10 cellular contexts compared by ENCODE assay signal in the genomic region with DNA sequence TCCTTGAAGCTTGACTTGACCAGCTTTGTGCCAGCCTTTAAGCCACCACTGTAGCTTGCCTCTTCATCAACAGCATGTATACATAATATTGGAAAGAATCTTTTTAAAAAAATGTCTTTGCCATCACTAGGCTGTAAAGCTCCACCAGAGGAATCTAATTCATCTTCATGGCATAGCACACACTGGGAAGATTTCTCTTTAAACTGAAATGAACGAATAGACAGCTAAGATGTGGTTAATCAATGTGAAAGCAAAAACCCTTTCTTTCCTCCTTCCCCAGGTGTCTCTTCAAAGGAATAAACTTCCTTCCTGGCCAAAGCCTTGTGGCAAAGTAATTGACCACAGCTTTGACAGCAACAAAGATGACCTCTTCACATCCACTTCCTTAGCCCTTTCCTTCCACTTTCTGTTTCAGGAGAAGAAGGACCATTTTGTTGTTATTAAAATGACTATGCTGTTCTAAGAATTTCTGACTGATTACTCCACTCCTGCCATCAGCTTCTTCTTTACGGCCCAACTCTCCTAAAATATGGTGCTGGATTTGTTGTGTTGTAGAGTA.
A peak's percentile ranks its signal among the peaks of the same experiment; 100 is the strongest.
DNase-seq lines count a peak whose midpoint lies in the region; ATAC-seq and TF ChIP-seq lines count a peak whose summit lies in the region.
"Had no signal": no experiment of that assay in that cellular context is flagged by ENCODE, and none has a peak within 500 bp of the region (broad histone marks: within the 10 kb centered on the region; RNA-seq: fewer than 3 reads in every experiment).

No MANE protein-coding gene starts in this region.

- H3K4me3 ChIP-seq in upper lobe of left lung (no peak overlapping the region), BE2C (ENCODE audit: low read depth, low read length) (no peak overlapping the region)

- peak; percentile 51 for DNase-seq in activated CD8-positive, alpha-beta memory T cell treated with anti-CD3 and anti-CD28 coated beads, Interleukin-2, amount 10 ng/mL, durations not matched to agents 7 days and 5 days
- DNase-seq in activated CD8-positive, alpha-beta memory T cell treated with anti-CD3 and anti-CD28 coated beads, Interleukin-2, amount 50 U/mL, for 48 hours = no peak
- DNase-seq in NOMO-1 treated with DMSO at 0.1 percent for 48 hours (lab: John Stamatoyannopoulos, UW; ENCODE audit: unreplicated experiment) = peak; percentile 17
- DNase-seq in osteocyte (ENCODE audit: extremely low spot score, unreplicated experiment) = no peak
- DNase-seq in upper lobe of left lung = no peak
- no peak for DNase-seq in NCI-H2227 (lab: John Stamatoyannopoulos, UW; ENCODE audit: unreplicated experiment)
- no peak for DNase-seq in BE2C
- DNase-seq: SK-N-SH had no signal

- no peak overlapping the region for H3K27ac ChIP-seq in upper lobe of left lung

- WGBS in upper lobe of left lung, 2 donors = 31 to 48% methylated on average over 2 of the region's 2 CpGs

- H3K4me1 Mint-ChIP-seq in activated CD8-positive, alpha-beta memory T cell treated with anti-CD3 and anti-CD28 coated beads, Interleukin-2, amount 10 ng/mL, durations not matched to agents 7 days and 5 days = peaks cover 41% of the 10 kb centered on the region
- H3K4me1 Mint-ChIP-seq in osteocyte (ENCODE audit: unreplicated experiment) = peaks cover 3% of the 10 kb centered on the region

- H3K9me3 Mint-ChIP-seq in activated CD8-positive, alpha-beta memory T cell treated with anti-CD3 and anti-CD28 coated beads, Interleukin-2, amount 10 ng/mL, durations not matched to agents 7 days and 5 days (ENCODE audit: low read depth) = no peaks in the 10 kb centered on the region
- H3K9me3 Mint-ChIP-seq in osteocyte (ENCODE audit: unreplicated experiment) = no peaks in the 10 kb centered on the region
- H3K9me3 Mint-ChIP-seq: memory B cell had no signal

- ATAC-seq in activated CD8-positive, alpha-beta memory T cell treated with anti-CD3 and anti-CD28 coated beads, Interleukin-2, amount 10 ng/mL, durations not matched to agents 7 days and 5 days = peak; percentile 70
- ATAC-seq in HG02798 (IDR thresholded peaks at IDR 0.05; ENCODE audit: poor library complexity, unreplicated experiment) (peak; percentile 58), upper lobe of left lung (ENCODE audit: low FRiP score in 2 of 2) (no peak)

- peak overlapping the region; percentile 40 for H3K27ac Mint-ChIP-seq in activated CD8-positive, alpha-beta memory T cell treated with anti-CD3 and anti-CD28 coated beads, Interleukin-2, amount 10 ng/mL, durations not matched to agents 7 days and 5 days
- peak overlapping the region; percentile 3 for H3K27ac Mint-ChIP-seq in osteocyte (ENCODE audit: unreplicated experiment)
- H3K27ac Mint-ChIP-seq: memory B cell had no signal

- no peak for TF ChIP-seq POLR2A in upper lobe of left lung (IDR thresholded peaks at IDR 0.05)

- H3K36me3 ChIP-seq in upper lobe of left lung (no peaks in the 10 kb centered on the region), BE2C (no peaks in the 10 kb centered on the region)

- peaks cover 3% of the 10 kb centered on the region for H3K36me3 Mint-ChIP-seq in activated CD8-positive, alpha-beta memory T cell treated with anti-CD3 and anti-CD28 coated beads, Interleukin-2, amount 10 ng/mL, durations not matched to agents 7 days and 5 days
- no peaks in the 10 kb centered on the region for H3K36me3 Mint-ChIP-seq in osteocyte (ENCODE audit: unreplicated experiment)

- TF ChIP-seq CTCF in osteocyte (IDR thresholded peaks at IDR 0.05) = no peak
- TF ChIP-seq CTCF in upper lobe of left lung (IDR thresholded peaks at IDR 0.05) = no peak
- no peak for TF ChIP-seq CTCF in BE2C (IDR thresholded peaks at IDR 0.05; ENCODE audit: low read depth, low read length)

- TF ChIP-seq EP300 in upper lobe of left lung (IDR thresholded peaks at IDR 0.05) = no peak

- H3K4me1 ChIP-seq in upper lobe of left lung (peaks cover 0 to 4% (median 0%) of the 10 kb centered on the region in 4 donors), BE2C (peaks cover 16% of the 10 kb centered on the region)

- H3K27me3 ChIP-seq in upper lobe of left lung = no peaks in the 10 kb centered on the region
- H3K27me3 ChIP-seq in BE2C = no peaks in the 10 kb centered on the region

- H3K9me3 ChIP-seq in upper lobe of left lung (no peaks in the 10 kb centered on the region), BE2C (no peaks in the 10 kb centered on the region)
- H3K9me3 ChIP-seq: SK-N-SH had no signal

- CTCF ChIA-PET in activated CD8-positive, alpha-beta memory T cell treated with anti-CD3 and anti-CD28 coated beads, Interleukin-2, amount 10 ng/mL, durations not matched to agents 7 days and 5 days (lab: Charles Lee) = interaction anchor here (0.8 kb wide), 1 partner anchor 38 kb away, joined by 3 read pairs; no protein-coding TSS in a partner anchor

- H3K4me3 Mint-ChIP-seq in activated CD8-positive, alpha-beta memory T cell treated with anti-CD3 and anti-CD28 coated beads, Interleukin-2, amount 10 ng/mL, durations not matched to agents 7 days and 5 days = peak overlapping the region; percentile 16
- no peak overlapping the region for H3K4me3 Mint-ChIP-seq in osteocyte (ENCODE audit: unreplicated experiment)
- H3K4me3 Mint-ChIP-seq: memory B cell had no signal

- no peaks in the 10 kb centered on the region for H3K27me3 Mint-ChIP-seq in activated CD8-positive, alpha-beta memory T cell treated with anti-CD3 and anti-CD28 coated beads, Interleukin-2, amount 10 ng/mL, durations not matched to agents 7 days and 5 days
- H3K27me3 Mint-ChIP-seq in osteocyte (ENCODE audit: unreplicated experiment) = no peaks in the 10 kb centered on the region
- H3K27me3 Mint-ChIP-seq: memory B cell had no signal

Comparison
In these comparisons a context has a peak if more than half of its experiments do, and no peak if none do; other contexts are left out.
1. DNase-seq: peak in activated CD8-positive, alpha-beta memory T cell treated with anti-CD3 and anti-CD28 coated beads, Interleukin-2, amount 10 ng/mL, durations not matched to agents 7 days and 5 days (single experiment) and NOMO-1 treated with DMSO at 0.1 percent for 48 hours (single experiment); none in activated CD8-positive, alpha-beta memory T cell treated with anti-CD3 and anti-CD28 coated beads, Interleukin-2, amount 50 U/mL, for 48 hours (single experiment), osteocyte (single experiment), upper lobe of left lung (0 of 2), NCI-H2227 (single experiment) and BE2C (single experiment).
2. ATAC-seq: peak in activated CD8-positive, alpha-beta memory T cell treated with anti-CD3 and anti-CD28 coated beads, Interleukin-2, amount 10 ng/mL, durations not matched to agents 7 days and 5 days (single experiment) and HG02798 (single experiment); none in upper lobe of left lung (0 of 2).